ENCODE assay signal across 15 cellular contexts in genomic region chr1:182035097-182035770, GRCh38. TPM values are rescaled to one million over a fixed set of nuclear protein-coding genes. Genes with fewer than 3 reads are reported as not detected.
DNase-seq lines count a peak whose midpoint lies in the region; ATAC-seq and TF ChIP-seq lines count a peak whose summit lies in the region.
"Had no signal": no experiment of that assay in that cellular context is flagged by ENCODE, and none has a peak within 500 bp of the region (broad histone marks: within the 10 kb centered on the region; RNA-seq: fewer than 3 reads in every experiment).

No MANE protein-coding gene starts in this region.

- no peaks in the 10 kb centered on the region for H3K9me3 ChIP-seq in PC-3 (ENCODE audit: low read length)
- peaks cover 12% of the 10 kb centered on the region for H3K9me3 ChIP-seq in neural progenitor cell (ENCODE audit: low read depth)
- H3K9me3 ChIP-seq: psoas muscle, testis had no signal

- H3K4me3 Mint-ChIP-seq in activated T-cell treated with anti-CD3 and anti-CD28 coated beads, Interleukin-2, amount 50 U/mL, for 72 hours = no peak overlapping the region
- no peak overlapping the region for H3K4me3 Mint-ChIP-seq in neural progenitor cell
- H3K4me3 Mint-ChIP-seq in activated T-cell treated with anti-CD3 and anti-CD28 coated beads, Interleukin-2, amount 50 U/mL, for 4 hours = no peak overlapping the region
- H3K4me3 Mint-ChIP-seq: CD4-positive, CD25-positive, alpha-beta regulatory T cell had no signal

- no peaks in the 10 kb centered on the region for H3K36me3 ChIP-seq in PC-3 (ENCODE audit: low read depth, low read length)
- H3K36me3 ChIP-seq in neural progenitor cell = no peaks in the 10 kb centered on the region

- H3K9me2 ChIP-seq in PC-3 (replicated peaks; ENCODE audit: low read length) = no peaks in the 10 kb centered on the region

- no peak overlapping the region for H3K27ac Mint-ChIP-seq in activated T-cell treated with anti-CD3 and anti-CD28 coated beads, Interleukin-2, amount 50 U/mL, for 72 hours
- no peak overlapping the region for H3K27ac Mint-ChIP-seq in neural progenitor cell
- H3K27ac Mint-ChIP-seq: CD4-positive, CD25-positive, alpha-beta regulatory T cell had no signal

- no peaks in the 10 kb centered on the region for H3K4me1 Mint-ChIP-seq in activated T-cell treated with anti-CD3 and anti-CD28 coated beads, Interleukin-2, amount 50 U/mL, for 72 hours (ENCODE audit: low read depth)
- H3K4me1 Mint-ChIP-seq in neural progenitor cell = peaks cover 2% of the 10 kb centered on the region
- peaks cover 5% of the 10 kb centered on the region for H3K4me1 Mint-ChIP-seq in activated T-cell treated with anti-CD3 and anti-CD28 coated beads, Interleukin-2, amount 50 U/mL, for 4 hours (ENCODE audit: low read depth)

- BruUV-seq in PC-3 (replicated peaks; lab: Mats Ljungman, UMichigan) = no TSS peak

- H3F3A ChIP-seq in PC-3 (ENCODE audit: low read length, unreplicated experiment) (no peaks in the 10 kb centered on the region), neural progenitor cell (ENCODE audit: low read depth) (peaks cover 8% of the 10 kb centered on the region)

- DNase-seq in activated T-cell treated with anti-CD3 and anti-CD28 coated beads, Interleukin-2, amount 50 U/mL, for 72 hours = peak; percentile 24 to 32
- DNase-seq in activated T-cell treated with anti-CD3 and anti-CD28 coated beads, Interleukin-2, amount 50 U/mL, for 48 hours = no peak
- no peak for DNase-seq in PC-3
- no peak for DNase-seq in neural progenitor cell (ENCODE audit: low spot score)
- DNase-seq in activated T-cell treated with anti-CD3 and anti-CD28 coated beads, Interleukin-2, amount 50 U/mL, for 4 hours = no peak
- DNase-seq: hippocampal formation, NCI-H526 treated with DMSO at 0.1 percent for 48 hours, psoas muscle, testis had no signal

- intact Hi-C loops in PC-3 (cut with micrococcal nuclease) = no loop called here

- H3K4me2 ChIP-seq in PC-3 (ENCODE audit: low read length) (no peak overlapping the region), neural progenitor cell (no peak overlapping the region)

- no peak overlapping the region for H2AFZ ChIP-seq in PC-3 (ENCODE audit: low read length)
- H2AFZ ChIP-seq in neural progenitor cell (replicated peaks) = peak overlapping the region; percentile 37

- H3K4me3 ChIP-seq in PC-3 (ENCODE audit: low read length) (no peak overlapping the region), neural progenitor cell (no peak overlapping the region)
- H3K4me3 ChIP-seq: psoas muscle, testis had no signal

- TF ChIP-seq CTCF in GM12874 (IDR thresholded peaks at IDR 0.05; ENCODE audit: insufficient read depth, low read depth, low read length) (peak; percentile 56), PC-3 (conservative IDR thresholded peaks at IDR 0.05; ENCODE audit: low read depth, low read length) (peak; percentile 42; the same call in 1 of the 2 replicates), neural progenitor cell (IDR thresholded peaks at IDR 0.05) (peak; percentile 44)

- H3K79me2 ChIP-seq in PC-3 (ENCODE audit: low read length) = no peaks in the 10 kb centered on the region
- no peaks in the 10 kb centered on the region for H3K79me2 ChIP-seq in neural progenitor cell (ENCODE audit: low read depth)

- no peaks in the 10 kb centered on the region for H3K9me3 Mint-ChIP-seq in activated T-cell treated with anti-CD3 and anti-CD28 coated beads, Interleukin-2, amount 50 U/mL, for 72 hours
- peaks cover 6% of the 10 kb centered on the region for H3K9me3 Mint-ChIP-seq in neural progenitor cell
- no peaks in the 10 kb centered on the region for H3K9me3 Mint-ChIP-seq in activated T-cell treated with anti-CD3 and anti-CD28 coated beads, Interleukin-2, amount 50 U/mL, for 4 hours

- no peak for ATAC-seq in activated T-cell treated with anti-CD3 and anti-CD28 coated beads, Interleukin-2, amount 50 U/mL, for 72 hours (replicated peaks in 1 of 2)
- ATAC-seq in PC-3 = no peak
- ATAC-seq in GM21381 (IDR thresholded peaks at IDR 0.05; ENCODE audit: unreplicated experiment) = no peak
- no peak for ATAC-seq in activated T-cell treated with anti-CD3 and anti-CD28 coated beads, Interleukin-2, amount 50 U/mL, for 4 hours
- no peak for ATAC-seq in HG03139 (IDR thresholded peaks at IDR 0.05; ENCODE audit: unreplicated experiment)
- ATAC-seq: psoas muscle had no signal

- H4K20me1 ChIP-seq in PC-3 (ENCODE audit: low read length) (no peaks in the 10 kb centered on the region), neural progenitor cell (ENCODE audit: low read depth) (no peaks in the 10 kb centered on the region)

- no peaks in the 10 kb centered on the region for H3K27me3 Mint-ChIP-seq in activated T-cell treated with anti-CD3 and anti-CD28 coated beads, Interleukin-2, amount 50 U/mL, for 72 hours (ENCODE audit: low read depth)
- H3K27me3 Mint-ChIP-seq in neural progenitor cell (ENCODE audit: insufficient read depth, low read depth) = no peaks in the 10 kb centered on the region
- no peaks in the 10 kb centered on the region for H3K27me3 Mint-ChIP-seq in activated T-cell treated with anti-CD3 and anti-CD28 coated beads, Interleukin-2, amount 50 U/mL, for 4 hours (ENCODE audit: low read depth)

- POLR2A ChIA-PET in PC-3 (lab: Charles Lee; ENCODE audit: unreplicated experiment) = no interaction called here

- H3K4me1 ChIP-seq in PC-3 (ENCODE audit: insufficient read depth, low read length) (no peaks in the 10 kb centered on the region), neural progenitor cell (peaks cover 5% of the 10 kb centered on the region)
- H3K4me1 ChIP-seq: psoas muscle, testis had no signal

- H3K27me3 ChIP-seq in PC-3 (ENCODE audit: low read length) (no peaks in the 10 kb centered on the region), neural progenitor cell (no peaks in the 10 kb centered on the region)
- H3K27me3 ChIP-seq: testis had no signal

- no peak overlapping the region for H3K27ac ChIP-seq in PC-3 (ENCODE audit: low read length)
- no peak overlapping the region for H3K27ac ChIP-seq in neural progenitor cell
- H3K27ac ChIP-seq: psoas muscle, testis had no signal

- H3K36me3 Mint-ChIP-seq in activated T-cell treated with anti-CD3 and anti-CD28 coated beads, Interleukin-2, amount 50 U/mL, for 72 hours (ENCODE audit: insufficient read depth in 2 of 2) = peaks cover 0 to 1% of the 10 kb centered on the region in 2 donors
- peaks cover 2% of the 10 kb centered on the region for H3K36me3 Mint-ChIP-seq in neural progenitor cell
- no peaks in the 10 kb centered on the region for H3K36me3 Mint-ChIP-seq in activated T-cell treated with anti-CD3 and anti-CD28 coated beads, Interleukin-2, amount 50 U/mL, for 4 hours (ENCODE audit: insufficient read depth)
- H3K36me3 Mint-ChIP-seq: CD4-positive, CD25-positive, alpha-beta regulatory T cell had no signal

- H3K9ac ChIP-seq in PC-3 (ENCODE audit: low read length) = no peak overlapping the region
- H3K9ac ChIP-seq in neural progenitor cell = no peak overlapping the region

- CTCF ChIA-PET in PC-3 (lab: Charles Lee) = no interaction called here

RNA-seq across cellular contexts. Expression of gene ZNF648, which starts 26.3 kb away (rescaled TPM):
- total RNA-seq in activated T-cell treated with anti-CD3 and anti-CD28 coated beads, Interleukin-2, amount 50 U/mL, for 72 hours = under 1 TPM in 1 of 2 donors, not detected in 1; 0.07 TPM
- total RNA-seq in PC-3 (2014; rRNA removed) (not detected in 2 replicates), neural progenitor cell (ENCODE audit: low replicate concordance) (1.5 and 2.0 TPM in 2 replicates)
- total RNA-seq in activated T-cell treated with anti-CD3 and anti-CD28 coated beads, Interleukin-2, amount 50 U/mL, for 4 hours = not detected
- total RNA-seq: CD4-positive, CD25-positive, alpha-beta regulatory T cell; mesenteric fat pad; T-helper 1 cell treated with Interleukin-12 subunit alpha and Interleukin-12 subunit beta and Interleukin-4 antibody, amounts not matched to agents 30 ng/mL and 1 ng/mL, for 36 hours had no signal

Comparison
In these comparisons a context has a peak if more than half of its experiments do, and no peak if none do; other contexts are left out.
1. DNase-seq: peak in activated T-cell treated with anti-CD3 and anti-CD28 coated beads, Interleukin-2, amount 50 U/mL, for 72 hours (2 of 2); none in activated T-cell treated with anti-CD3 and anti-CD28 coated beads, Interleukin-2, amount 50 U/mL, for 48 hours (0 of 2), PC-3 (single experiment), neural progenitor cell (single experiment) and activated T-cell treated with anti-CD3 and anti-CD28 coated beads, Interleukin-2, amount 50 U/mL, for 4 hours (single experiment).
2. Peak in every context shown above with its lines, with median percentiles within 50 percentile points of each other: CTCF ChIP-seq.